ENCODE assay signal across 1 cellular context in genomic region chr18:22020867-22021370, GRCh38.
TF ChIP-seq lines count a peak whose summit lies in the region.

No MANE protein-coding gene starts in this region.

TF ChIP-seq in GM23338, 12 proteins besides CTCF, POLR2A, EP300 and RAD21 (continued from another document):
- no peak for TF ChIP-seq ZNF462 (CRISPR knock-in tag; IDR thresholded peaks at IDR 0.05)
